ENCODE assay signal across 8 cellular contexts in the genomic region with DNA sequence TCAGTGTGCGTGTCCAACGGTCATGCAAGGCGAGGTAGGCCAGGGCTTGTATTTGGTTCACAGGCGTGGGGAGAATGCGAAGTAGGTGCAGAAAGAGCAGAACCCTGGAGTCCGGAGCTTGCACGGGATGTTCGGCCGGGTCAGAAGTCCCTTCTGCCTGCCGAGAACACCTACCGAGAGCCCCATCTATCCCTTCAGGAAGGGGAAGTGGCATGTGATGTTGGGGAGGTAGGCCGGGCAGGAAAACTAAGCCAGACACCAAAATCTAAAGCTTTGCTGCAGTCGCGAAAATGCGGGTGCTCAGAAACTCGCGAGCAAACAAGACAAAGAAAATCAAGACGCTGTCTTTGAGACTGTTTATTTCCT. TPM values are rescaled to one million over a fixed set of nuclear protein-coding genes. Genes with fewer than 3 reads are reported as not detected.
A peak's percentile ranks its signal among the peaks of the same experiment; 100 is the strongest.
DNase-seq lines count a peak whose midpoint lies in the region; ATAC-seq and TF ChIP-seq lines count a peak whose summit lies in the region.

No MANE protein-coding gene starts in this region.

- DNase-seq in DND-41 (no peak), SKM-1 (lab: John Stamatoyannopoulos, UW; ENCODE audit: unreplicated experiment) (no peak)

- H3K9ac ChIP-seq in DND-41 (ENCODE audit: low read depth, low read length) (peak overlapping the region; percentile 60), neural cell (ENCODE audit: low read length) (peak overlapping the region; percentile 73)

- H2AFZ ChIP-seq in DND-41 (ENCODE audit: low read depth, low read length) (peak overlapping the region; percentile 72), neural cell (ENCODE audit: low read depth, low read length) (peak overlapping the region; percentile 61)

- H3K27me3 ChIP-seq in DND-41 (ENCODE audit: insufficient read depth, low read length, poor library complexity) (no peaks in the 10 kb centered on the region), neural cell (ENCODE audit: insufficient read depth, low read depth, low read length) (no peaks in the 10 kb centered on the region)

- peak; percentile 18 for ATAC-seq in DND-41 (ENCODE audit: insufficient read depth, low read depth)
- ATAC-seq in HG02840 (IDR thresholded peaks at IDR 0.05; ENCODE audit: low FRiP score, unreplicated experiment), result peak; percentile 1
- ATAC-seq in esophagus mucosa, result peak; percentile 5
- no peak for ATAC-seq in HG03520 (IDR thresholded peaks at IDR 0.05; ENCODE audit: unreplicated experiment)
- ATAC-seq in HG03045 (IDR thresholded peaks at IDR 0.05; ENCODE audit: unreplicated experiment), result no peak

- H3K9me3 ChIP-seq in DND-41 (ENCODE audit: insufficient read depth, low read length, severe bottlenecking) (no peaks in the 10 kb centered on the region), neural cell (ENCODE audit: low read length) (no peaks in the 10 kb centered on the region)

- H3K4me3 ChIP-seq in DND-41 (ENCODE audit: low read depth in 1 of 2, low read length in 2 of 2), result peak overlapping the region; percentile 41 to 69; a peak in 3 of 4 replicates
- H3K4me3 ChIP-seq in neural cell (ENCODE audit: low read length), result peak overlapping the region; percentile 87

- no peak for TF ChIP-seq RAD21 in neural cell (conservative IDR thresholded peaks at IDR 0.05)

- H4K20me1 ChIP-seq in DND-41 (ENCODE audit: insufficient read depth, low read length) (no peaks in the 10 kb centered on the region), neural cell (ENCODE audit: insufficient read depth) (no peaks in the 10 kb centered on the region)

- H3K4me2 ChIP-seq in DND-41 (ENCODE audit: insufficient read depth, low read length) (peak overlapping the region; percentile 77), neural cell (ENCODE audit: low read length) (peak overlapping the region; percentile 77)

- H3K9me2 ChIP-seq in neural cell (ENCODE audit: insufficient read depth, low read length), result no peaks in the 10 kb centered on the region

- peak overlapping the region; percentile 78 for H3K27ac ChIP-seq in DND-41 (ENCODE audit: low read length)
- H3K27ac ChIP-seq in VCaP, result peak overlapping the region; percentile 84
- H3K27ac ChIP-seq in neural cell (ENCODE audit: low read length), result peak overlapping the region; percentile 85

- TF ChIP-seq CTCF in DND-41 (IDR thresholded peaks at IDR 0.05; ENCODE audit: borderline replicate concordance, extremely low read depth, low read length, poor library complexity, severe bottlenecking), result no peak
- no peak for TF ChIP-seq CTCF in VCaP (conservative IDR thresholded peaks at IDR 0.05)
- no peak for TF ChIP-seq CTCF in neural cell (IDR thresholded peaks at IDR 0.05; ENCODE audit: poor library complexity, severe bottlenecking)

- H3K79me2 ChIP-seq in DND-41 (ENCODE audit: insufficient read depth, low read length), result peaks cover 35% of the 10 kb centered on the region
- H3K79me2 ChIP-seq in neural cell (replicated peaks; ENCODE audit: insufficient read depth, low read length), result peaks cover 10% of the 10 kb centered on the region

- H3K36me3 ChIP-seq in DND-41 (ENCODE audit: insufficient read depth, low read length) (peaks cover 32% of the 10 kb centered on the region), neural cell (ENCODE audit: insufficient read depth, low read length) (no peaks in the 10 kb centered on the region)

- peaks cover 5% of the 10 kb centered on the region for H3F3A ChIP-seq in neural cell (ENCODE audit: insufficient read depth, low read length, poor library complexity, severe bottlenecking)

- no peak for TF ChIP-seq EP300 in neural cell (conservative IDR thresholded peaks at IDR 0.05; ENCODE audit: poor library complexity, severe bottlenecking)

- peaks cover 27% of the 10 kb centered on the region for H3K4me1 ChIP-seq in DND-41 (ENCODE audit: insufficient read depth, low read length)

TF ChIP-seq in neural cell, 6 proteins besides CTCF, POLR2A, EP300 and RAD21:
- no peak for TF ChIP-seq TAF1 (IDR thresholded peaks at IDR 0.05; ENCODE audit: low read depth)
- no peak for TF ChIP-seq POLR2AphosphoS5 (IDR thresholded peaks at IDR 0.05)
- no peak for TF ChIP-seq SMC3 (conservative IDR thresholded peaks at IDR 0.05; ENCODE audit: poor library complexity)
- TF ChIP-seq, protein P1, sequence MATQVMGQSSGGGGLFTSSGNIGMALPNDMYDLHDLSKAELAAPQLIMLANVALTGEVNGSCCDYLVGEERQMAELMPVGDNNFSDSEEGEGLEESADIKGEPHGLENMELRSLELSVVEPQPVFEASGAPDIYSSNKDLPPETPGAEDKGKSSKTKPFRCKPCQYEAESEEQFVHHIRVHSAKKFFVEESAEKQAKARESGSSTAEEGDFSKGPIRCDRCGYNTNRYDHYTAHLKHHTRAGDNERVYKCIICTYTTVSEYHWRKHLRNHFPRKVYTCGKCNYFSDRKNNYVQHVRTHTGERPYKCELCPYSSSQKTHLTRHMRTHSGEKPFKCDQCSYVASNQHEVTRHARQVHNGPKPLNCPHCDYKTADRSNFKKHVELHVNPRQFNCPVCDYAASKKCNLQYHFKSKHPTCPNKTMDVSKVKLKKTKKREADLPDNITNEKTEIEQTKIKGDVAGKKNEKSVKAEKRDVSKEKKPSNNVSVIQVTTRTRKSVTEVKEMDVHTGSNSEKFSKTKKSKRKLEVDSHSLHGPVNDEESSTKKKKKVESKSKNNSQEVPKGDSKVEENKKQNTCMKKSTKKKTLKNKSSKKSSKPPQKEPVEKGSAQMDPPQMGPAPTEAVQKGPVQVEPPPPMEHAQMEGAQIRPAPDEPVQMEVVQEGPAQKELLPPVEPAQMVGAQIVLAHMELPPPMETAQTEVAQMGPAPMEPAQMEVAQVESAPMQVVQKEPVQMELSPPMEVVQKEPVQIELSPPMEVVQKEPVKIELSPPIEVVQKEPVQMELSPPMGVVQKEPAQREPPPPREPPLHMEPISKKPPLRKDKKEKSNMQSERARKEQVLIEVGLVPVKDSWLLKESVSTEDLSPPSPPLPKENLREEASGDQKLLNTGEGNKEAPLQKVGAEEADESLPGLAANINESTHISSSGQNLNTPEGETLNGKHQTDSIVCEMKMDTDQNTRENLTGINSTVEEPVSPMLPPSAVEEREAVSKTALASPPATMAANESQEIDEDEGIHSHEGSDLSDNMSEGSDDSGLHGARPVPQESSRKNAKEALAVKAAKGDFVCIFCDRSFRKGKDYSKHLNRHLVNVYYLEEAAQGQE (IDR thresholded peaks at IDR 0.05; ENCODE audit: borderline replicate concordance), result no peak
- TF ChIP-seq EZH2 (IDR thresholded peaks at IDR 0.05; ENCODE audit: borderline replicate concordance, insufficient read depth, low read length, poor library complexity, severe bottlenecking), result no peak
- no peak for TF ChIP-seq MXI1 (conservative IDR thresholded peaks at IDR 0.05; ENCODE audit: poor library complexity, severe bottlenecking)

RNA-seq across cellular contexts. Expression of a gene that starts 0.4 kb away (rescaled TPM):
- 10.3 TPM for total RNA-seq in esophagus mucosa
- 55.2 and 61.7 TPM in 2 replicates for polyA plus RNA-seq in neural cell
- 22.5 and 25.1 TPM in 2 replicates for polyA minus RNA-seq in neural cell

RNA-seq across cellular contexts. Expression of a gene that starts 9.4 kb away (rescaled TPM):
- total RNA-seq in esophagus mucosa, result 75.5 TPM
- polyA plus RNA-seq in neural cell, result 207 and 232 TPM in 2 replicates
- 69.5 and 74.5 TPM in 2 replicates for polyA minus RNA-seq in neural cell

RNA-seq across cellular contexts. Expression of a gene that starts 16.4 kb away (rescaled TPM):
- 30.2 TPM for total RNA-seq in esophagus mucosa
- polyA plus RNA-seq in neural cell, result 24.5 and 28.1 TPM in 2 replicates
- polyA minus RNA-seq in neural cell, result 16.3 and 17.8 TPM in 2 replicates

RNA-seq across cellular contexts. Expression of a gene that starts 16.8 kb away (rescaled TPM):
- 8.0 TPM for total RNA-seq in esophagus mucosa
- polyA plus RNA-seq in neural cell, result 8.5 and 20.9 TPM in 2 replicates
- polyA minus RNA-seq in neural cell, result 13.1 and 28.5 TPM in 2 replicates

RNA-seq across cellular contexts. Expression of a gene that starts 21.0 kb away (rescaled TPM):
- 10.0 TPM for total RNA-seq in esophagus mucosa
- 16.5 and 27.4 TPM in 2 replicates for polyA plus RNA-seq in neural cell
- 12.7 and 13.1 TPM in 2 replicates for polyA minus RNA-seq in neural cell

Comparison
In these comparisons a context has a peak if more than half of its experiments do, and no peak if none do; other contexts are left out.
1. ATAC-seq: peak in DND-41 (single experiment), HG02840 (single experiment) and esophagus mucosa (single experiment); none in HG03520 (single experiment) and HG03045 (single experiment).
2. Peak in every context shown above with its lines, with median percentiles within 50 percentile points of each other: H3K27ac ChIP-seq.